In genomic region chr19:39104104-39104708, GRCh38 we compare ENCODE assay signal across 23 cellular contexts. TPM values are rescaled to one million over a fixed set of nuclear protein-coding genes. Genes with fewer than 3 reads are reported as not detected.
DNase-seq lines count a peak whose midpoint lies in the region; TF ChIP-seq lines count a peak whose summit lies in the region.
"Had no signal": no experiment of that assay in that cellular context is flagged by ENCODE, and none has a peak within 500 bp of the region (broad histone marks: within the 10 kb centered on the region; RNA-seq: fewer than 3 reads in every experiment).

No MANE protein-coding gene starts in this region.

- no peak overlapping the region for H3K4me3 Mint-ChIP-seq in activated CD4-positive, alpha-beta T cell treated with anti-CD3 and anti-CD28 coated beads, Interleukin-2, amount 10 ng/mL, durations not matched to agents 24 days and 14 days
- H3K4me3 Mint-ChIP-seq: CD4-positive, alpha-beta memory T cell; HFFc6; IgD-negative memory B cell had no signal

- H3K4me1 ChIP-seq in parathyroid adenoma, result no peaks in the 10 kb centered on the region
- H3K4me1 ChIP-seq: BLaER1 had no signal

- no peak for TF ChIP-seq CTCF in parathyroid adenoma (IDR thresholded peaks at IDR 0.05)

- no peak overlapping the region for H3K4me3 ChIP-seq in parathyroid adenoma (ENCODE audit: low read depth, low read length)
- H3K4me3 ChIP-seq: A549, BLaER1 had no signal

- intact Hi-C loops in activated CD4-positive, alpha-beta T cell treated with anti-CD3 and anti-CD28 coated beads, Interleukin-2, amount 10 ng/mL, durations not matched to agents 24 days and 14 days (cut with micrococcal nuclease), result no loop called here

- peak overlapping the region; percentile 43 for H2AFZ ChIP-seq in parathyroid adenoma

- peak overlapping the region; percentile 7 for H3K4me2 ChIP-seq in parathyroid adenoma (ENCODE audit: low read length)
- H3K4me2 ChIP-seq: A549, BLaER1 had no signal

- peak overlapping the region; percentile 78 for H3K27ac ChIP-seq in parathyroid adenoma
- H3K27ac ChIP-seq: BLaER1, HL-60 had no signal

- H3K9ac ChIP-seq in parathyroid adenoma, result no peak overlapping the region
- H3K9ac ChIP-seq: BLaER1 had no signal

- no peaks in the 10 kb centered on the region for H3K36me3 ChIP-seq in parathyroid adenoma (ENCODE audit: control insufficient read depth, insufficient read depth, low read length)
- H3K36me3 ChIP-seq: BLaER1 had no signal

- H3K36me3 Mint-ChIP-seq in activated CD4-positive, alpha-beta T cell treated with anti-CD3 and anti-CD28 coated beads, Interleukin-2, amount 10 ng/mL, durations not matched to agents 24 days and 14 days (ENCODE audit: low read depth), result no peaks in the 10 kb centered on the region
- H3K36me3 Mint-ChIP-seq: CD4-positive, alpha-beta memory T cell; IgD-negative memory B cell had no signal

- H3K27me3 ChIP-seq in parathyroid adenoma (ENCODE audit: control insufficient read depth, insufficient read depth, low read length), result no peaks in the 10 kb centered on the region
- H3K27me3 ChIP-seq: BLaER1 had no signal

- no peak overlapping the region for H3K27ac Mint-ChIP-seq in activated CD4-positive, alpha-beta T cell treated with anti-CD3 and anti-CD28 coated beads, Interleukin-2, amount 10 ng/mL, durations not matched to agents 24 days and 14 days
- H3K27ac Mint-ChIP-seq: CD4-positive, alpha-beta memory T cell; HFFc6 had no signal

- no peaks in the 10 kb centered on the region for H3K9me3 ChIP-seq in parathyroid adenoma (ENCODE audit: control insufficient read depth, low read length)
- H3K9me3 ChIP-seq: A549, BLaER1 had no signal

- no peaks in the 10 kb centered on the region for H3K4me1 Mint-ChIP-seq in activated CD4-positive, alpha-beta T cell treated with anti-CD3 and anti-CD28 coated beads, Interleukin-2, amount 10 ng/mL, durations not matched to agents 24 days and 14 days
- H3K4me1 Mint-ChIP-seq: CD4-positive, alpha-beta memory T cell had no signal

- peaks cover 4% of the 10 kb centered on the region for H3K27me3 Mint-ChIP-seq in activated CD4-positive, alpha-beta T cell treated with anti-CD3 and anti-CD28 coated beads, Interleukin-2, amount 10 ng/mL, durations not matched to agents 24 days and 14 days

- H3K9me3 Mint-ChIP-seq in activated CD4-positive, alpha-beta T cell treated with anti-CD3 and anti-CD28 coated beads, Interleukin-2, amount 10 ng/mL, durations not matched to agents 24 days and 14 days, result no peaks in the 10 kb centered on the region
- H3K9me3 Mint-ChIP-seq: HFFc6, IgD-negative memory B cell had no signal

- H3K79me2 ChIP-seq in parathyroid adenoma, result no peaks in the 10 kb centered on the region

- DNase-seq in DMS 273 (lab: John Stamatoyannopoulos, UW; ENCODE audit: unreplicated experiment), result peak; percentile 85
- peak; percentile 80 for DNase-seq in NCI-H2171 treated with DMSO at 0.1 percent for 48 hours (lab: John Stamatoyannopoulos, UW)
- peak; percentile 72 for DNase-seq in epidermal melanocyte (ENCODE audit: insufficient read length, low spot score)
- no peak for DNase-seq in activated CD4-positive, alpha-beta T cell treated with anti-CD3 and anti-CD28 coated beads, Interleukin-2, amount 10 ng/mL, durations not matched to agents 24 days and 14 days
- DNase-seq in T-helper 1 cell, result no peak
- DNase-seq in inferior parietal cortex (ENCODE audit: extremely low spot score), result no peak
- no peak for DNase-seq in NCI-H1092 (lab: John Stamatoyannopoulos, UW)
- DNase-seq: Calu3; CD4-positive, alpha-beta memory T cell; HFFc6; Karpas-422; NCI-H1436 treated with DMSO at 0.1 percent for 48 hours; NCI-H2081; NCI-H510A treated with DMSO at 0.1 percent for 48 hours; NCI-H82; OCI-M1; SHP77 had no signal

RNA-seq across cellular contexts. Expression of gene ACP7, which starts 20.0 kb away (rescaled TPM):
- not detected in 2 replicates for total RNA-seq in activated CD4-positive, alpha-beta T cell treated with anti-CD3 and anti-CD28 coated beads, Interleukin-2, amount 10 ng/mL, durations not matched to agents 24 days and 14 days
- total RNA-seq: HFFc6, MCF 10A had no signal

RNA-seq across cellular contexts. Expression of gene PAK4, which starts 21.4 kb away (rescaled TPM):
- 14.8 and 16.9 TPM in 2 replicates for total RNA-seq in activated CD4-positive, alpha-beta T cell treated with anti-CD3 and anti-CD28 coated beads, Interleukin-2, amount 10 ng/mL, durations not matched to agents 24 days and 14 days

Comparison
In these comparisons a context has a peak if more than half of its experiments do, and no peak if none do; other contexts are left out.
1. DNase-seq: peak in DMS 273 (single experiment), NCI-H2171 treated with DMSO at 0.1 percent for 48 hours (single experiment) and epidermal melanocyte (single experiment); none in activated CD4-positive, alpha-beta T cell treated with anti-CD3 and anti-CD28 coated beads, Interleukin-2, amount 10 ng/mL, durations not matched to agents 24 days and 14 days (single experiment), T-helper 1 cell (0 of 5), inferior parietal cortex (single experiment) and NCI-H1092 (single experiment).